In the genomic region with DNA sequence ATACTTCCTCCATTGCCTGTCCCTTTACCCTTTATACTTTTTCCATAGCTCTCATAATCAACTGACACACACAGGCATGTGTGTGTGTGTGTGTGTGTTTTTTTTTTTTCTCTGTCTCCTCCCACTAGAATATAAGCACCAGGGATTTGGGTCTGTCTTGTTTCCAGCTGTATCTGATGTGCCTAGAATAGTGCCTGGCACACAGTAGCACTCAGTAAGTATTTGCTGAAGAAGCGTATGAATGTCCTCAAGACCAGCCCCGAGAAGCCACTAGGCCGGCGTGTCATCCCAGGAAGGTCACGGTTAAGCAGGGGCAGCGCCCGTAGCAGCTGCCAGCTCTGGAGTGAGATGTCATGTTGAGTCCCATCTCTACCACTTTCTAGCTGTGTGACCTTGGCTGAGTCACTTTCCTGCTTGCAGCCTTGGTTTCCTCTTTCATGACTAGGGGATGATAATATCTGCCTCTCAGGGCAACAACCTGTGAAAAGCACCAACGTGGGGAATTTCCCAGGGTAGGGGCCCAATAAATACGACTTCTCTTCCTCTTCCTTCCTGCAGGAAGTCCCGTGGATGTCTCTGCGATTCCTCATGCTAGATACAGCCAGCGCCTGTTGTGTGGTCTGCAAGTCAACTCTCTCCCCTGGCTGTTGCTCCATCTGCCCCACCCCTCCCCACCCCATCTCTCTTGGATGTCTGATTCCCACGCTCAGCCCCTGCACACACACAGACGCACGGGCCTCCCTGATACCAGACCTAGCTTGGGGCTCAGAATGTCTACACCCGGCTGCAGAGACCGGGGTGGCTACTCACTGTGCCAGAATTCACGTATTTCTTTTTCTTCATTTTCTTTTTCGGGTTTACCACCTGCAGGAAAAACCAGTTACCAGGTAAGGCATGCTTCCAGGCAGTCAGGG, we compare ENCODE assay signal across 1 cellular context.
TF ChIP-seq lines count a peak whose summit lies in the region.

No MANE protein-coding gene starts in this region.

TF ChIP-seq in GM12878, 131 proteins besides CTCF, POLR2A, EP300 and RAD21 (continued from another document and continues in another):
- TF ChIP-seq, protein P1, sequence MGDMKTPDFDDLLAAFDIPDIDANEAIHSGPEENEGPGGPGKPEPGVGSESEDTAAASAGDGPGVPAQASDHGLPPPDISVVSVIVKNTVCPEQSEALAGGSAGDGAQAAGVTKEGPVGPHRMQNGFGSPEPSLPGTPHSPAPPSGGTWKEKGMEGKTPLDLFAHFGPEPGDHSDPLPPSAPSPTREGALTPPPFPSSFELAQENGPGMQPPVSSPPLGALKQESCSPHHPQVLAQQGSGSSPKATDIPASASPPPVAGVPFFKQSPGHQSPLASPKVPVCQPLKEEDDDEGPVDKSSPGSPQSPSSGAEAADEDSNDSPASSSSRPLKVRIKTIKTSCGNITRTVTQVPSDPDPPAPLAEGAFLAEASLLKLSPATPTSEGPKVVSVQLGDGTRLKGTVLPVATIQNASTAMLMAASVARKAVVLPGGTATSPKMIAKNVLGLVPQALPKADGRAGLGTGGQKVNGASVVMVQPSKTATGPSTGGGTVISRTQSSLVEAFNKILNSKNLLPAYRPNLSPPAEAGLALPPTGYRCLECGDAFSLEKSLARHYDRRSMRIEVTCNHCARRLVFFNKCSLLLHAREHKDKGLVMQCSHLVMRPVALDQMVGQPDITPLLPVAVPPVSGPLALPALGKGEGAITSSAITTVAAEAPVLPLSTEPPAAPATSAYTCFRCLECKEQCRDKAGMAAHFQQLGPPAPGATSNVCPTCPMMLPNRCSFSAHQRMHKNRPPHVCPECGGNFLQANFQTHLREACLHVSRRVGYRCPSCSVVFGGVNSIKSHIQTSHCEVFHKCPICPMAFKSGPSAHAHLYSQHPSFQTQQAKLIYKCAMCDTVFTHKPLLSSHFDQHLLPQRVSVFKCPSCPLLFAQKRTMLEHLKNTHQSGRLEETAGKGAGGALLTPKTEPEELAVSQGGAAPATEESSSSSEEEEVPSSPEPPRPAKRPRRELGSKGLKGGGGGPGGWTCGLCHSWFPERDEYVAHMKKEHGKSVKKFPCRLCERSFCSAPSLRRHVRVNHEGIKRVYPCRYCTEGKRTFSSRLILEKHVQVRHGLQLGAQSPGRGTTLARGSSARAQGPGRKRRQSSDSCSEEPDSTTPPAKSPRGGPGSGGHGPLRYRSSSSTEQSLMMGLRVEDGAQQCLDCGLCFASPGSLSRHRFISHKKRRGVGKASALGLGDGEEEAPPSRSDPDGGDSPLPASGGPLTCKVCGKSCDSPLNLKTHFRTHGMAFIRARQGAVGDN (IDR thresholded peaks at IDR 0.05): no peak
- TF ChIP-seq, protein P2, sequence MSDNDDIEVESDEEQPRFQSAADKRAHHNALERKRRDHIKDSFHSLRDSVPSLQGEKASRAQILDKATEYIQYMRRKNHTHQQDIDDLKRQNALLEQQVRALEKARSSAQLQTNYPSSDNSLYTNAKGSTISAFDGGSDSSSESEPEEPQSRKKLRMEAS (IDR thresholded peaks at IDR 0.05; ENCODE audit: low read depth, low read length): no peak
- no peak for TF ChIP-seq WRNIP1 (IDR thresholded peaks at IDR 0.05; ENCODE audit: borderline replicate concordance, low read depth, low read length)
- no peak for TF ChIP-seq POLR2AphosphoS5 (IDR thresholded peaks at IDR 0.05; ENCODE audit: low read length)
- no peak for TF ChIP-seq POLR2AphosphoS2 (IDR thresholded peaks at IDR 0.05; ENCODE audit: low read depth, low read length)
- no peak for TF ChIP-seq SMC3 (IDR thresholded peaks at IDR 0.05; ENCODE audit: borderline replicate concordance, low read length)
- TF ChIP-seq IKZF1 (conservative IDR thresholded peaks at IDR 0.05): peak; percentile 89
- TF ChIP-seq LARP7 (IDR thresholded peaks at IDR 0.05): no peak
- TF ChIP-seq, protein P3, sequence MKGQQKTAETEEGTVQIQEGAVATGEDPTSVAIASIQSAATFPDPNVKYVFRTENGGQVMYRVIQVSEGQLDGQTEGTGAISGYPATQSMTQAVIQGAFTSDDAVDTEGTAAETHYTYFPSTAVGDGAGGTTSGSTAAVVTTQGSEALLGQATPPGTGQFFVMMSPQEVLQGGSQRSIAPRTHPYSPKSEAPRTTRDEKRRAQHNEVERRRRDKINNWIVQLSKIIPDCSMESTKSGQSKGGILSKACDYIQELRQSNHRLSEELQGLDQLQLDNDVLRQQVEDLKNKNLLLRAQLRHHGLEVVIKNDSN (IDR thresholded peaks at IDR 0.05; ENCODE audit: borderline replicate concordance, extremely low read length, insufficient read depth, low read depth, low read length): no peak
- TF ChIP-seq SIX5 (IDR thresholded peaks at IDR 0.05; ENCODE audit: low read depth, low read length, severe bottlenecking): no peak
- no peak for TF ChIP-seq KAT2A (conservative IDR thresholded peaks at IDR 0.05; ENCODE audit: control insufficient read depth, low read depth, low read length)
- TF ChIP-seq, protein P4, sequence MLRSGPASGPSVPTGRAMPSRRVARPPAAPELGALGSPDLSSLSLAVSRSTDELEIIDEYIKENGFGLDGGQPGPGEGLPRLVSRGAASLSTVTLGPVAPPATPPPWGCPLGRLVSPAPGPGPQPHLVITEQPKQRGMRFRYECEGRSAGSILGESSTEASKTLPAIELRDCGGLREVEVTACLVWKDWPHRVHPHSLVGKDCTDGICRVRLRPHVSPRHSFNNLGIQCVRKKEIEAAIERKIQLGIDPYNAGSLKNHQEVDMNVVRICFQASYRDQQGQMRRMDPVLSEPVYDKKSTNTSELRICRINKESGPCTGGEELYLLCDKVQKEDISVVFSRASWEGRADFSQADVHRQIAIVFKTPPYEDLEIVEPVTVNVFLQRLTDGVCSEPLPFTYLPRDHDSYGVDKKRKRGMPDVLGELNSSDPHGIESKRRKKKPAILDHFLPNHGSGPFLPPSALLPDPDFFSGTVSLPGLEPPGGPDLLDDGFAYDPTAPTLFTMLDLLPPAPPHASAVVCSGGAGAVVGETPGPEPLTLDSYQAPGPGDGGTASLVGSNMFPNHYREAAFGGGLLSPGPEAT (IDR thresholded peaks at IDR 0.05; ENCODE audit: low read depth): peak; percentile 69
- no peak for TF ChIP-seq TCF7 (IDR thresholded peaks at IDR 0.05; ENCODE audit: borderline replicate concordance)
- TF ChIP-seq SRF (IDR thresholded peaks at IDR 0.05; ENCODE audit: low read depth in 2 of 2, low read length in 2 of 2): no peak
- TF ChIP-seq, protein P5, sequence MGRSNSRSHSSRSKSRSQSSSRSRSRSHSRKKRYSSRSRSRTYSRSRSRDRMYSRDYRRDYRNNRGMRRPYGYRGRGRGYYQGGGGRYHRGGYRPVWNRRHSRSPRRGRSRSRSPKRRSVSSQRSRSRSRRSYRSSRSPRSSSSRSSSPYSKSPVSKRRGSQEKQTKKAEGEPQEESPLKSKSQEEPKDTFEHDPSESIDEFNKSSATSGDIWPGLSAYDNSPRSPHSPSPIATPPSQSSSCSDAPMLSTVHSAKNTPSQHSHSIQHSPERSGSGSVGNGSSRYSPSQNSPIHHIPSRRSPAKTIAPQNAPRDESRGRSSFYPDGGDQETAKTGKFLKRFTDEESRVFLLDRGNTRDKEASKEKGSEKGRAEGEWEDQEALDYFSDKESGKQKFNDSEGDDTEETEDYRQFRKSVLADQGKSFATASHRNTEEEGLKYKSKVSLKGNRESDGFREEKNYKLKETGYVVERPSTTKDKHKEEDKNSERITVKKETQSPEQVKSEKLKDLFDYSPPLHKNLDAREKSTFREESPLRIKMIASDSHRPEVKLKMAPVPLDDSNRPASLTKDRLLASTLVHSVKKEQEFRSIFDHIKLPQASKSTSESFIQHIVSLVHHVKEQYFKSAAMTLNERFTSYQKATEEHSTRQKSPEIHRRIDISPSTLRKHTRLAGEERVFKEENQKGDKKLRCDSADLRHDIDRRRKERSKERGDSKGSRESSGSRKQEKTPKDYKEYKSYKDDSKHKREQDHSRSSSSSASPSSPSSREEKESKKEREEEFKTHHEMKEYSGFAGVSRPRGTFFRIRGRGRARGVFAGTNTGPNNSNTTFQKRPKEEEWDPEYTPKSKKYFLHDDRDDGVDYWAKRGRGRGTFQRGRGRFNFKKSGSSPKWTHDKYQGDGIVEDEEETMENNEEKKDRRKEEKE (IDR thresholded peaks at IDR 0.05): no peak
- TF ChIP-seq SUPT20H (IDR thresholded peaks at IDR 0.05; ENCODE audit: borderline replicate concordance, control insufficient read depth, low read depth, low read length): no peak
- TF ChIP-seq, protein P6, sequence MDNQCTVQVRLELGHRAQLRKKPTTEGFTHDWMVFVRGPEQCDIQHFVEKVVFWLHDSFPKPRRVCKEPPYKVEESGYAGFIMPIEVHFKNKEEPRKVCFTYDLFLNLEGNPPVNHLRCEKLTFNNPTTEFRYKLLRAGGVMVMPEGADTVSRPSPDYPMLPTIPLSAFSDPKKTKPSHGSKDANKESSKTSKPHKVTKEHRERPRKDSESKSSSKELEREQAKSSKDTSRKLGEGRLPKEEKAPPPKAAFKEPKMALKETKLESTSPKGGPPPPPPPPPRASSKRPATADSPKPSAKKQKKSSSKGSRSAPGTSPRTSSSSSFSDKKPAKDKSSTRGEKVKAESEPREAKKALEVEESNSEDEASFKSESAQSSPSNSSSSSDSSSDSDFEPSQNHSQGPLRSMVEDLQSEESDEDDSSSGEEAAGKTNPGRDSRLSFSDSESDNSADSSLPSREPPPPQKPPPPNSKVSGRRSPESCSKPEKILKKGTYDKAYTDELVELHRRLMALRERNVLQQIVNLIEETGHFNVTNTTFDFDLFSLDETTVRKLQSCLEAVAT (IDR thresholded peaks at IDR 0.05): no peak
- TF ChIP-seq POU2F2 (IDR thresholded peaks at IDR 0.05; ENCODE audit: borderline replicate concordance, low read depth, low read length): no peak
- TF ChIP-seq SREBF2 (IDR thresholded peaks at IDR 0.05; ENCODE audit: low read length): no peak
- TF ChIP-seq NRF1 (conservative IDR thresholded peaks at IDR 0.05; ENCODE audit: low read depth, low read length): no peak
- TF ChIP-seq, protein P7, sequence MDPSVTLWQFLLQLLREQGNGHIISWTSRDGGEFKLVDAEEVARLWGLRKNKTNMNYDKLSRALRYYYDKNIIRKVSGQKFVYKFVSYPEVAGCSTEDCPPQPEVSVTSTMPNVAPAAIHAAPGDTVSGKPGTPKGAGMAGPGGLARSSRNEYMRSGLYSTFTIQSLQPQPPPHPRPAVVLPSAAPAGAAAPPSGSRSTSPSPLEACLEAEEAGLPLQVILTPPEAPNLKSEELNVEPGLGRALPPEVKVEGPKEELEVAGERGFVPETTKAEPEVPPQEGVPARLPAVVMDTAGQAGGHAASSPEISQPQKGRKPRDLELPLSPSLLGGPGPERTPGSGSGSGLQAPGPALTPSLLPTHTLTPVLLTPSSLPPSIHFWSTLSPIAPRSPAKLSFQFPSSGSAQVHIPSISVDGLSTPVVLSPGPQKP (IDR thresholded peaks at IDR 0.05; ENCODE audit: low read depth, low read length): no peak
- TF ChIP-seq, protein P8, sequence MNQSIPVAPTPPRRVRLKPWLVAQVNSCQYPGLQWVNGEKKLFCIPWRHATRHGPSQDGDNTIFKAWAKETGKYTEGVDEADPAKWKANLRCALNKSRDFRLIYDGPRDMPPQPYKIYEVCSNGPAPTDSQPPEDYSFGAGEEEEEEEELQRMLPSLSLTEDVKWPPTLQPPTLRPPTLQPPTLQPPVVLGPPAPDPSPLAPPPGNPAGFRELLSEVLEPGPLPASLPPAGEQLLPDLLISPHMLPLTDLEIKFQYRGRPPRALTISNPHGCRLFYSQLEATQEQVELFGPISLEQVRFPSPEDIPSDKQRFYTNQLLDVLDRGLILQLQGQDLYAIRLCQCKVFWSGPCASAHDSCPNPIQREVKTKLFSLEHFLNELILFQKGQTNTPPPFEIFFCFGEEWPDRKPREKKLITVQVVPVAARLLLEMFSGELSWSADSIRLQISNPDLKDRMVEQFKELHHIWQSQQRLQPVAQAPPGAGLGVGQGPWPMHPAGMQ (IDR thresholded peaks at IDR 0.05; ENCODE audit: borderline replicate concordance): no peak
- no peak for TF ChIP-seq BRCA1 (IDR thresholded peaks at IDR 0.05; ENCODE audit: low read depth, low read length)
- TF ChIP-seq HDAC2 (IDR thresholded peaks at IDR 0.05): no peak
- TF ChIP-seq RB1 (IDR thresholded peaks at IDR 0.05; ENCODE audit: borderline replicate concordance): 0 out of 2 replicates have a peak, but pooled peaks have one; percentile 34
- TF ChIP-seq, protein P9, sequence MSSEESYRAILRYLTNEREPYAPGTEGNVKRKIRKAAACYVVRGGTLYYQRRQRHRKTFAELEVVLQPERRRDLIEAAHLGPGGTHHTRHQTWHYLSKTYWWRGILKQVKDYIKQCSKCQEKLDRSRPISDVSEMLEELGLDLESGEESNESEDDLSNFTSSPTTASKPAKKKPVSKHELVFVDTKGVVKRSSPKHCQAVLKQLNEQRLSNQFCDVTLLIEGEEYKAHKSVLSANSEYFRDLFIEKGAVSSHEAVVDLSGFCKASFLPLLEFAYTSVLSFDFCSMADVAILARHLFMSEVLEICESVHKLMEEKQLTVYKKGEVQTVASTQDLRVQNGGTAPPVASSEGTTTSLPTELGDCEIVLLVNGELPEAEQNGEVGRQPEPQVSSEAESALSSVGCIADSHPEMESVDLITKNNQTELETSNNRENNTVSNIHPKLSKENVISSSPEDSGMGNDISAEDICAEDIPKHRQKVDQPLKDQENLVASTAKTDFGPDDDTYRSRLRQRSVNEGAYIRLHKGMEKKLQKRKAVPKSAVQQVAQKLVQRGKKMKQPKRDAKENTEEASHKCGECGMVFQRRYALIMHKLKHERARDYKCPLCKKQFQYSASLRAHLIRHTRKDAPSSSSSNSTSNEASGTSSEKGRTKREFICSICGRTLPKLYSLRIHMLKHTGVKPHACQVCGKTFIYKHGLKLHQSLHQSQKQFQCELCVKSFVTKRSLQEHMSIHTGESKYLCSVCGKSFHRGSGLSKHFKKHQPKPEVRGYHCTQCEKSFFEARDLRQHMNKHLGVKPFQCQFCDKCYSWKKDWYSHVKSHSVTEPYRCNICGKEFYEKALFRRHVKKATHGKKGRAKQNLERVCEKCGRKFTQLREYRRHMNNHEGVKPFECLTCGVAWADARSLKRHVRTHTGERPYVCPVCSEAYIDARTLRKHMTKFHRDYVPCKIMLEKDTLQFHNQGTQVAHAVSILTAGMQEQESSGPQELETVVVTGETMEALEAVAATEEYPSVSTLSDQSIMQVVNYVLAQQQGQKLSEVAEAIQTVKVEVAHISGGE (CRISPR knock-in tag; IDR thresholded peaks at IDR 0.05): no peak
- TF ChIP-seq ZNF217 (IDR thresholded peaks at IDR 0.05): peak; percentile 48; the same call in 1 of the 2 replicates
- TF ChIP-seq, protein P10, sequence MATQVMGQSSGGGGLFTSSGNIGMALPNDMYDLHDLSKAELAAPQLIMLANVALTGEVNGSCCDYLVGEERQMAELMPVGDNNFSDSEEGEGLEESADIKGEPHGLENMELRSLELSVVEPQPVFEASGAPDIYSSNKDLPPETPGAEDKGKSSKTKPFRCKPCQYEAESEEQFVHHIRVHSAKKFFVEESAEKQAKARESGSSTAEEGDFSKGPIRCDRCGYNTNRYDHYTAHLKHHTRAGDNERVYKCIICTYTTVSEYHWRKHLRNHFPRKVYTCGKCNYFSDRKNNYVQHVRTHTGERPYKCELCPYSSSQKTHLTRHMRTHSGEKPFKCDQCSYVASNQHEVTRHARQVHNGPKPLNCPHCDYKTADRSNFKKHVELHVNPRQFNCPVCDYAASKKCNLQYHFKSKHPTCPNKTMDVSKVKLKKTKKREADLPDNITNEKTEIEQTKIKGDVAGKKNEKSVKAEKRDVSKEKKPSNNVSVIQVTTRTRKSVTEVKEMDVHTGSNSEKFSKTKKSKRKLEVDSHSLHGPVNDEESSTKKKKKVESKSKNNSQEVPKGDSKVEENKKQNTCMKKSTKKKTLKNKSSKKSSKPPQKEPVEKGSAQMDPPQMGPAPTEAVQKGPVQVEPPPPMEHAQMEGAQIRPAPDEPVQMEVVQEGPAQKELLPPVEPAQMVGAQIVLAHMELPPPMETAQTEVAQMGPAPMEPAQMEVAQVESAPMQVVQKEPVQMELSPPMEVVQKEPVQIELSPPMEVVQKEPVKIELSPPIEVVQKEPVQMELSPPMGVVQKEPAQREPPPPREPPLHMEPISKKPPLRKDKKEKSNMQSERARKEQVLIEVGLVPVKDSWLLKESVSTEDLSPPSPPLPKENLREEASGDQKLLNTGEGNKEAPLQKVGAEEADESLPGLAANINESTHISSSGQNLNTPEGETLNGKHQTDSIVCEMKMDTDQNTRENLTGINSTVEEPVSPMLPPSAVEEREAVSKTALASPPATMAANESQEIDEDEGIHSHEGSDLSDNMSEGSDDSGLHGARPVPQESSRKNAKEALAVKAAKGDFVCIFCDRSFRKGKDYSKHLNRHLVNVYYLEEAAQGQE (IDR thresholded peaks at IDR 0.05; ENCODE audit: low read depth, low read length): no peak
- TF ChIP-seq SREBF1 (IDR thresholded peaks at IDR 0.05; ENCODE audit: low read length): no peak
